Comparison of ENCODE assay signal across 1 cellular context in the genomic region with DNA sequence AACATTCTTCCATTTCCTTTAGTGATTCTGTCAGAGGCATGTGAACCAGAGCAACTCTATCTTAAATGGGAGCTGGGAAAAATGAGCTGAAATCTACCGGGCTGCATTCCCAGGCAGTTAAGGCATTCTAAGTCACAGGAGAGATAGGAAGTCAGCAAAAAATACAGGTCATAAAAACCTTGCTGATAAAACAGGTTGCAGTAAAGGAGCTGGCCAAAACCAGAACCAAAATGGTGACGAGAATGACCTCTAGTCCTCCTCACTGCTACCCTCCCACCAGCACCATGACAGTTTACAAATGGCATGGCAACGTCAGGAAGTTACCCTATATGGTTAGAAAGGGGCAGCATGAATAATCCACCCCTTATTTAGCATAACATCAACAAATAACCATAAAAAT.
TF ChIP-seq lines count a peak whose summit lies in the region.

No MANE protein-coding gene starts in this region.

TF ChIP-seq in K562, 482 proteins besides CTCF, POLR2A, EP300 and RAD21:
- no peak for TF ChIP-seq MXI1 (IDR thresholded peaks at IDR 0.05; ENCODE audit: low read depth, low read length)
- TF ChIP-seq SIN3A (IDR thresholded peaks at IDR 0.05; ENCODE audit: borderline replicate concordance in 2 of 2, control insufficient read depth in 1 of 2, low read depth in 2 of 2, low read length in 2 of 2): no peak
- no peak for TF ChIP-seq PRPF4 (IDR thresholded peaks at IDR 0.05; ENCODE audit: insufficient read depth, low read depth, low read length, poor library complexity, severe bottlenecking)
- no peak for TF ChIP-seq TBL1XR1 (IDR thresholded peaks at IDR 0.05; ENCODE audit: low read length in 2 of 2)
- TF ChIP-seq NR2C2 (CRISPR knock-in tag; IDR thresholded peaks at IDR 0.05): no peak
- peak; percentile 39; the same call in 1 of the 2 replicates for TF ChIP-seq NR2C2 (tag; IDR thresholded peaks at IDR 0.05)
- no peak for TF ChIP-seq KAT2B (IDR thresholded peaks at IDR 0.05; ENCODE audit: low read depth, low read length)
- no peak for TF ChIP-seq FOS (IDR thresholded peaks at IDR 0.05; ENCODE audit: extremely low read depth, insufficient read length)
- TF ChIP-seq RFX1 (IDR thresholded peaks at IDR 0.05): peak; percentile 53
- no peak for TF ChIP-seq CHD1 (IDR thresholded peaks at IDR 0.05; ENCODE audit: low read length)
- TF ChIP-seq, protein P1, sequence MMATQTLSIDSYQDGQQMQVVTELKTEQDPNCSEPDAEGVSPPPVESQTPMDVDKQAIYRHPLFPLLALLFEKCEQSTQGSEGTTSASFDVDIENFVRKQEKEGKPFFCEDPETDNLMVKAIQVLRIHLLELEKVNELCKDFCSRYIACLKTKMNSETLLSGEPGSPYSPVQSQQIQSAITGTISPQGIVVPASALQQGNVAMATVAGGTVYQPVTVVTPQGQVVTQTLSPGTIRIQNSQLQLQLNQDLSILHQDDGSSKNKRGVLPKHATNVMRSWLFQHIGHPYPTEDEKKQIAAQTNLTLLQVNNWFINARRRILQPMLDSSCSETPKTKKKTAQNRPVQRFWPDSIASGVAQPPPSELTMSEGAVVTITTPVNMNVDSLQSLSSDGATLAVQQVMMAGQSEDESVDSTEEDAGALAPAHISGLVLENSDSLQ (IDR thresholded peaks at IDR 0.05): 0 out of 2 replicates have a peak, but pooled peaks have one; percentile 26
- TF ChIP-seq, protein P2, sequence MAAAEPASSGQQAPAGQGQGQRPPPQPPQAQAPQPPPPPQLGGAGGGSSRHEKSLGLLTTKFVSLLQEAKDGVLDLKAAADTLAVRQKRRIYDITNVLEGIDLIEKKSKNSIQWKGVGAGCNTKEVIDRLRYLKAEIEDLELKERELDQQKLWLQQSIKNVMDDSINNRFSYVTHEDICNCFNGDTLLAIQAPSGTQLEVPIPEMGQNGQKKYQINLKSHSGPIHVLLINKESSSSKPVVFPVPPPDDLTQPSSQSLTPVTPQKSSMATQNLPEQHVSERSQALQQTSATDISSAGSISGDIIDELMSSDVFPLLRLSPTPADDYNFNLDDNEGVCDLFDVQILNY (CRISPR knock-in tag; IDR thresholded peaks at IDR 0.05): no peak
- TF ChIP-seq POLR2H (tag; IDR thresholded peaks at IDR 0.05; ENCODE audit: low read depth): 0 out of 2 replicates have a peak, but pooled peaks have one; percentile 54
- TF ChIP-seq ZNF384 (IDR thresholded peaks at IDR 0.05; ENCODE audit: low read depth, low read length): no peak
- no peak for TF ChIP-seq ZFPM2 (CRISPR knock-in tag; IDR thresholded peaks at IDR 0.05)
- no peak for TF ChIP-seq SAP30 (IDR thresholded peaks at IDR 0.05; ENCODE audit: borderline replicate concordance, insufficient read depth, low read depth, low read length, poor library complexity, severe bottlenecking)
- TF ChIP-seq DPF2 (IDR thresholded peaks at IDR 0.05): no peak
- TF ChIP-seq, protein P3, sequence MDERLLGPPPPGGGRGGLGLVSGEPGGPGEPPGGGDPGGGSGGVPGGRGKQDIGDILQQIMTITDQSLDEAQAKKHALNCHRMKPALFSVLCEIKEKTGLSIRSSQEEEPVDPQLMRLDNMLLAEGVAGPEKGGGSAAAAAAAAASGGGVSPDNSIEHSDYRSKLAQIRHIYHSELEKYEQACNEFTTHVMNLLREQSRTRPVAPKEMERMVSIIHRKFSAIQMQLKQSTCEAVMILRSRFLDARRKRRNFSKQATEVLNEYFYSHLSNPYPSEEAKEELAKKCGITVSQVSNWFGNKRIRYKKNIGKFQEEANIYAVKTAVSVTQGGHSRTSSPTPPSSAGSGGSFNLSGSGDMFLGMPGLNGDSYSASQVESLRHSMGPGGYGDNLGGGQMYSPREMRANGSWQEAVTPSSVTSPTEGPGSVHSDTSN (CRISPR knock-in tag; IDR thresholded peaks at IDR 0.05; ENCODE audit: low read depth): no peak
- TF ChIP-seq, protein P3 (tag; conservative IDR thresholded peaks at IDR 0.05; ENCODE audit: low read depth): peak; percentile 49; the same call in 1 of the 2 replicates
- TF ChIP-seq E2F3 (CRISPR knock-in tag; IDR thresholded peaks at IDR 0.05): no peak
- TF ChIP-seq, protein P4, sequence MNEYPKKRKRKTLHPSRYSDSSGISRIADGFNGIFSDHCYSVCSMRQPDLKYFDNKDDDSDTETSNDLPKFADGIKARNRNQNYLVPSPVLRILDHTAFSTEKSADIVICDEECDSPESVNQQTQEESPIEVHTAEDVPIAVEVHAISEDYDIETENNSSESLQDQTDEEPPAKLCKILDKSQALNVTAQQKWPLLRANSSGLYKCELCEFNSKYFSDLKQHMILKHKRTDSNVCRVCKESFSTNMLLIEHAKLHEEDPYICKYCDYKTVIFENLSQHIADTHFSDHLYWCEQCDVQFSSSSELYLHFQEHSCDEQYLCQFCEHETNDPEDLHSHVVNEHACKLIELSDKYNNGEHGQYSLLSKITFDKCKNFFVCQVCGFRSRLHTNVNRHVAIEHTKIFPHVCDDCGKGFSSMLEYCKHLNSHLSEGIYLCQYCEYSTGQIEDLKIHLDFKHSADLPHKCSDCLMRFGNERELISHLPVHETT (CRISPR knock-in tag; conservative IDR thresholded peaks at IDR 0.05 in 1 of 2, IDR thresholded peaks at IDR 0.05 in 1 of 2): 0 out of 4 replicates have a peak, but pooled peaks of 1 of the 2 experiments have one; percentile 27
- peak in 1 of 2 experiments; percentile 87; a peak in 2 of 4 replicates for TF ChIP-seq SRF (CRISPR knock-in tag; IDR thresholded peaks at IDR 0.05)
- no peak for TF ChIP-seq CCNT2 (IDR thresholded peaks at IDR 0.05; ENCODE audit: borderline replicate concordance, extremely low read depth, insufficient read length, low read depth, low read length)
- peak; percentile 25 for TF ChIP-seq MEIS2 (IDR thresholded peaks at IDR 0.05; ENCODE audit: partially characterized antibody)
- peak in 1 of 3 experiments; percentile 39 for TF ChIP-seq YY1 (IDR thresholded peaks at IDR 0.05; ENCODE audit: borderline replicate concordance in 1 of 3, control insufficient read depth in 1 of 3, extremely low read depth in 1 of 3, insufficient read depth in 3 of 3, insufficient read length in 1 of 3, insufficient replicate concordance in 2 of 3, low read depth in 1 of 3, low read length in 2 of 3)
- no peak for TF ChIP-seq MECOM (CRISPR knock-in tag; IDR thresholded peaks at IDR 0.05)
- TF ChIP-seq ESRRA (IDR thresholded peaks at IDR 0.05; ENCODE audit: borderline replicate concordance, low read depth): peak; percentile 46; the same call in 1 of the 2 replicates
